Comparison of ENCODE assay signal across 9 cellular contexts in genomic region chr4:107757860-107758476, GRCh38. TPM values are rescaled to one million over a fixed set of nuclear protein-coding genes. Genes with fewer than 3 reads are reported as not detected.
DNase-seq lines count a peak whose midpoint lies in the region; ATAC-seq and TF ChIP-seq lines count a peak whose summit lies in the region.
"Had no signal": no experiment of that assay in that cellular context is flagged by ENCODE, and none has a peak within 500 bp of the region (broad histone marks: within the 10 kb centered on the region; RNA-seq: fewer than 3 reads in every experiment).

No MANE protein-coding gene starts in this region.

- no peak overlapping the region for H3K27ac Mint-ChIP-seq in naive thymus-derived CD4-positive, alpha-beta T cell
- H3K27ac Mint-ChIP-seq: activated naive CD8-positive, alpha-beta T cell treated with anti-CD3 and anti-CD28 coated beads, Interleukin-2, amount 10 ng/mL, durations not matched to agents 7 days and 5 days had no signal

- DNase-seq in A172 (ENCODE audit: low spot score) (peak; percentile 25), GM12865 (ENCODE audit: low read depth) (peak; percentile 18), NCI-H2227 (lab: John Stamatoyannopoulos, UW; ENCODE audit: unreplicated experiment) (peak; percentile 28), cerebellum (ENCODE audit: low spot score) (peak; percentile 55)
- DNase-seq in naive thymus-derived CD4-positive, alpha-beta T cell, result peak in 5 of 9 donors; percentile 14 to 40 (median 23)
- DNase-seq: activated naive CD8-positive, alpha-beta T cell treated with anti-CD3 and anti-CD28 coated beads, Interleukin-2, amount 10 ng/mL, durations not matched to agents 7 days and 5 days had no signal

- CTCF ChIA-PET in naive thymus-derived CD4-positive, alpha-beta T cell (lab: Charles Lee), result interaction anchor here (0.5 to 1.2 kb wide), 12 partner anchors 10 to 1647 kb away, joined by 3 to 9 read pairs (median 3); no protein-coding TSS in a partner anchor

- H3K9me3 ChIP-seq in naive thymus-derived CD4-positive, alpha-beta T cell (ENCODE audit: control insufficient read depth in 2 of 3, low read length in 3 of 3), result no peaks in the 10 kb centered on the region

- no peaks in the 10 kb centered on the region for H3K27me3 ChIP-seq in naive thymus-derived CD4-positive, alpha-beta T cell (ENCODE audit: control insufficient read depth in 2 of 2, insufficient read depth in 2 of 2, low read length in 2 of 2)

- peaks cover 0 to 5% (median 0%) of the 10 kb centered on the region in 7 donors for H3K4me1 Mint-ChIP-seq in naive thymus-derived CD4-positive, alpha-beta T cell
- H3K4me1 Mint-ChIP-seq: activated naive CD8-positive, alpha-beta T cell treated with anti-CD3 and anti-CD28 coated beads, Interleukin-2, amount 10 ng/mL, durations not matched to agents 7 days and 5 days had no signal

- peak; percentile 15 for TF ChIP-seq CTCF in GM12865 (IDR thresholded peaks at IDR 0.05; ENCODE audit: insufficient read depth, low read depth, low read length, missing control alignments)

- POLR2A ChIA-PET in naive thymus-derived CD4-positive, alpha-beta T cell (lab: Charles Lee), result no interaction called here

- no peaks in the 10 kb centered on the region for H3K4me1 ChIP-seq in naive thymus-derived CD4-positive, alpha-beta T cell (ENCODE audit: control insufficient read depth in 2 of 2, insufficient read depth in 2 of 2, low read length in 2 of 2)

- intact Hi-C loops in naive thymus-derived CD4-positive, alpha-beta T cell (cut with micrococcal nuclease), result loop anchor here (1.0 to 2.0 kb wide), 2 partner anchors 155 to 815 kb away; no protein-coding TSS in a partner anchor

- H3K4me3 Mint-ChIP-seq in naive thymus-derived CD4-positive, alpha-beta T cell, result no peak overlapping the region
- H3K4me3 Mint-ChIP-seq: activated naive CD8-positive, alpha-beta T cell treated with anti-CD3 and anti-CD28 coated beads, Interleukin-2, amount 10 ng/mL, durations not matched to agents 7 days and 5 days had no signal

- no peak overlapping the region for H3K4me3 ChIP-seq in GM12865 (ENCODE audit: low read depth, low read length)
- H3K4me3 ChIP-seq in naive thymus-derived CD4-positive, alpha-beta T cell (ENCODE audit: low read length), result no peak overlapping the region

- H3K27ac ChIP-seq in naive thymus-derived CD4-positive, alpha-beta T cell (ENCODE audit: low read depth, low read length), result no peak overlapping the region

- H3K36me3 Mint-ChIP-seq in naive thymus-derived CD4-positive, alpha-beta T cell, result no peaks in the 10 kb centered on the region
- H3K36me3 Mint-ChIP-seq: activated naive CD8-positive, alpha-beta T cell treated with anti-CD3 and anti-CD28 coated beads, Interleukin-2, amount 10 ng/mL, durations not matched to agents 7 days and 5 days had no signal

- H3K9me3 Mint-ChIP-seq in naive thymus-derived CD4-positive, alpha-beta T cell, result no peaks in the 10 kb centered on the region
- H3K9me3 Mint-ChIP-seq: activated naive CD8-positive, alpha-beta T cell treated with anti-CD3 and anti-CD28 coated beads, Interleukin-2, amount 10 ng/mL, durations not matched to agents 7 days and 5 days had no signal

- H3K36me3 ChIP-seq in naive thymus-derived CD4-positive, alpha-beta T cell (ENCODE audit: control insufficient read depth in 2 of 3, insufficient read depth in 3 of 3, low read length in 3 of 3), result no peaks in the 10 kb centered on the region

- peaks cover under 1 to 15% (median 10%) of the 10 kb centered on the region in 5 donors for H3K27me3 Mint-ChIP-seq in naive thymus-derived CD4-positive, alpha-beta T cell

- peak; percentile 56 for ATAC-seq in naive thymus-derived CD4-positive, alpha-beta T cell
- ATAC-seq in GM21423 (IDR thresholded peaks at IDR 0.05; ENCODE audit: unreplicated experiment), result no peak
- no peak for ATAC-seq in GM21447 (IDR thresholded peaks at IDR 0.05; ENCODE audit: unreplicated experiment)
- no peak for ATAC-seq in HG03442 (IDR thresholded peaks at IDR 0.05; ENCODE audit: unreplicated experiment)

RNA-seq across cellular contexts. Expression of gene PAPSS1, which starts 37.9 kb away (rescaled TPM):
- total RNA-seq in A172 (2014; rRNA removed; shearing (Covaris generic)), result 62.3 and 71.9 TPM in 2 replicates
- total RNA-seq in cerebellum, result 82.0 TPM
- total RNA-seq in naive thymus-derived CD4-positive, alpha-beta T cell, result 10 to 100 TPM in 4 of 5 experiments, 1 to 10 TPM in 1; 7.8 to 30.0 (median 16.1) TPM
- polyA plus RNA-seq in naive thymus-derived CD4-positive, alpha-beta T cell, result 10 to 100 TPM; 21.6 to 24.0 TPM
